ENCODE assay signal across 24 cellular contexts in genomic region chr12:30830751-30831150, GRCh38.
"Had no signal": no experiment of that assay in that cellular context is flagged by ENCODE, and none has a peak within 500 bp of the region (broad histone marks: within the 10 kb centered on the region; RNA-seq: fewer than 3 reads in every experiment).

No MANE protein-coding gene starts in this region.

- H3K27me3 ChIP-seq: cardiac muscle cell, pancreas, sigmoid colon, thyroid gland had no signal

- ATAC-seq: effector memory CD8-positive, alpha-beta T cell; esophagus mucosa; left lung; naive thymus-derived CD8-positive, alpha-beta T cell; pancreas; stimulated activated effector memory CD8-positive, alpha-beta T cell treated with anti-CD3 and anti-CD28 coated beads, Interleukin-12 subunit alpha, Interleukin-12 subunit beta, amount 100 ng/mL, for 72 hours had no signal

- H3K9me3 ChIP-seq: left lung, pancreas, sigmoid colon, stomach, thyroid gland had no signal

- H3K36me3 Mint-ChIP-seq: naive thymus-derived CD8-positive, alpha-beta T cell; stimulated activated effector memory CD8-positive, alpha-beta T cell treated with anti-CD3 and anti-CD28 coated beads, Interleukin-12 subunit alpha, Interleukin-12 subunit beta, amount 100 ng/mL, for 72 hours had no signal

- H3K4me3 Mint-ChIP-seq: effector memory CD8-positive, alpha-beta T cell; naive thymus-derived CD8-positive, alpha-beta T cell; nephron progenitor cell; stimulated activated effector memory CD8-positive, alpha-beta T cell treated with anti-CD3 and anti-CD28 coated beads, Interleukin-12 subunit alpha, Interleukin-12 subunit beta, amount 100 ng/mL, for 72 hours had no signal

- H3K27ac Mint-ChIP-seq: effector memory CD8-positive, alpha-beta T cell; stimulated activated effector memory CD8-positive, alpha-beta T cell treated with anti-CD3 and anti-CD28 coated beads, Interleukin-12 subunit alpha, Interleukin-12 subunit beta, amount 100 ng/mL, for 72 hours had no signal

- H3K9me3 Mint-ChIP-seq: effector memory CD8-positive, alpha-beta T cell; naive thymus-derived CD8-positive, alpha-beta T cell; stimulated activated effector memory CD8-positive, alpha-beta T cell treated with anti-CD3 and anti-CD28 coated beads, Interleukin-12 subunit alpha, Interleukin-12 subunit beta, amount 100 ng/mL, for 72 hours had no signal

- DNase-seq: dermis blood vessel endothelial cell; effector memory CD8-positive, alpha-beta T cell; foreskin melanocyte; hypothalamus; kidney; left lung; mesendoderm; midbrain; naive thymus-derived CD8-positive, alpha-beta T cell; nephron progenitor cell; occipital lobe; pancreas; sigmoid colon; stimulated activated CD4-positive, alpha-beta T cell treated with anti-CD3 and anti-CD28 coated beads, Interleukin-2, amount 100 ng/mL, for 24 hours; stimulated activated CD4-positive, alpha-beta T cell treated with anti-CD3 and anti-CD28 coated beads, Interleukin-4, amount 100 ng/mL, for 24 hours; stimulated activated naive CD4-positive, alpha-beta T cell treated with Interleukin-2 at 50 U/mL for 16 hours; stomach; thyroid gland; trophoblast cell had no signal

- H3K4me1 ChIP-seq: left lung, pancreas, sigmoid colon, stomach, thyroid gland had no signal

- H3K27ac ChIP-seq: cardiac muscle cell, coronary artery, epithelial cell of prostate, left lung, pancreas, sigmoid colon, stomach, thyroid gland had no signal

- H3K4me1 Mint-ChIP-seq: naive thymus-derived CD8-positive, alpha-beta T cell; nephron progenitor cell; stimulated activated effector memory CD8-positive, alpha-beta T cell treated with anti-CD3 and anti-CD28 coated beads, Interleukin-12 subunit alpha, Interleukin-12 subunit beta, amount 100 ng/mL, for 72 hours had no signal
